ENCODE assay signal across 8 cellular contexts in genomic region chr1:10867138-10867721, GRCh38.
DNase-seq lines count a peak whose midpoint lies in the region; ATAC-seq and TF ChIP-seq lines count a peak whose summit lies in the region.

No MANE protein-coding gene starts in this region.

- peak overlapping the region; percentile 16; the same call in 1 of the 2 replicates for H3K27ac ChIP-seq in WERI-Rb-1

- H3K27me3 ChIP-seq in MG63 = no peaks in the 10 kb centered on the region
- H3K27me3 ChIP-seq in WERI-Rb-1 (ENCODE audit: insufficient read depth, low read depth, severe bottlenecking) = no peaks in the 10 kb centered on the region

- TF ChIP-seq CTCF in WERI-Rb-1 (IDR thresholded peaks at IDR 0.05; ENCODE audit: low read depth, low read length) = peak; percentile 52; the same call in 1 of the 2 replicates

- no peaks in the 10 kb centered on the region for H3K9me3 ChIP-seq in MG63
- no peaks in the 10 kb centered on the region for H3K9me3 ChIP-seq in WERI-Rb-1 (ENCODE audit: severe bottlenecking)

- DNase-seq in MG63 (peak; percentile 67), WERI-Rb-1 (peak; percentile 69), T47D (ENCODE audit: low read depth in 1 of 2, low spot score in 1 of 2) (peak; percentile 39 to 67), kidney tubule cell (ENCODE audit: low spot score) (peak; percentile 45), kidney glomerular epithelial cell (lab: John Stamatoyannopoulos, UW) (no peak)
- DNase-seq in stimulated activated CD4-positive, alpha-beta T cell treated with anti-CD3 and anti-CD28 coated beads, Interleukin-2, amount 100 ng/mL, for 48 hours = peak; percentile 61 to 64

- in situ Hi-C loops in T47D (cut with HindIII; ENCODE audit: low pct_unique_long_range_greater_than_20kb, low sequenced_read_pairs) = no loop called here

- ATAC-seq in HG02759 (IDR thresholded peaks at IDR 0.05; ENCODE audit: unreplicated experiment) = no peak

- no peaks in the 10 kb centered on the region for H3K36me3 ChIP-seq in MG63
- no peaks in the 10 kb centered on the region for H3K36me3 ChIP-seq in WERI-Rb-1

- H3K4me3 ChIP-seq in GM08714 (ENCODE audit: low read length) (peak overlapping the region; percentile 12; the same call in 1 of the 2 replicates), MG63 (peak overlapping the region; percentile 33), WERI-Rb-1 (ENCODE audit: low read depth, low read length) (peak overlapping the region; percentile 38)
